ENCODE assay signal across 8 cellular contexts in genomic region chr9:36488322-36488838, GRCh38.
A peak's percentile ranks its signal among the peaks of the same experiment; 100 is the strongest.
DNase-seq lines count a peak whose midpoint lies in the region; ATAC-seq and TF ChIP-seq lines count a peak whose summit lies in the region.

No MANE protein-coding gene starts in this region.

- H3K27me3 Mint-ChIP-seq in activated CD8-positive, alpha-beta T cell treated with anti-CD3 and anti-CD28 coated beads for 36 hours, result no peaks in the 10 kb centered on the region

- no peaks in the 10 kb centered on the region for H3K9me3 ChIP-seq in right cardiac atrium (ENCODE audit: control insufficient read depth, low read length)
- H3K9me3 ChIP-seq in smooth muscle cell (replicated peaks; ENCODE audit: low read depth), result no peaks in the 10 kb centered on the region

- H3K27ac Mint-ChIP-seq in activated CD8-positive, alpha-beta T cell treated with anti-CD3 and anti-CD28 coated beads for 36 hours, result peak overlapping the region; percentile 99

- intact Hi-C loops in activated CD8-positive, alpha-beta T cell treated with anti-CD3 and anti-CD28 coated beads for 36 hours (cut with micrococcal nuclease), result no loop called here
- intact Hi-C loops in right cardiac atrium (cut with DNase I), result loop anchor here in 1 of 4 donors (10.0 kb wide), 1 partner anchor 84 kb away; the partner anchor contains the start of gene RNF38

- peak overlapping the region; percentile 32 for H3K9ac ChIP-seq in smooth muscle cell (ENCODE audit: low read depth)

- H2AFZ ChIP-seq in smooth muscle cell (ENCODE audit: low read depth), result peak overlapping the region; percentile 94

- H3K4me2 ChIP-seq in smooth muscle cell, result peak overlapping the region; percentile 83

- H3K4me1 Mint-ChIP-seq in activated CD8-positive, alpha-beta T cell treated with anti-CD3 and anti-CD28 coated beads for 36 hours (ENCODE audit: low read depth), result peaks cover 61% of the 10 kb centered on the region

- DNase-seq in HEK293T (ENCODE audit: extremely low spot score), result no peak
- DNase-seq in activated CD8-positive, alpha-beta T cell treated with anti-CD3 and anti-CD28 coated beads for 36 hours, result peak; percentile 60
- DNase-seq in right cardiac atrium, result no peak
- no peak for DNase-seq in smooth muscle cell (lab: John Stamatoyannopoulos, UW; ENCODE audit: unreplicated experiment)
- DNase-seq in CD1c-positive myeloid dendritic cell (ENCODE audit: extremely low spot score), result no peak
- DNase-seq in activated gamma-delta T cell (lab: John Stamatoyannopoulos, UW), result no peak

- H3K4me3 ChIP-seq in right cardiac atrium (ENCODE audit: low read length), result peak overlapping the region; percentile 54
- peak overlapping the region; percentile 52 for H3K4me3 ChIP-seq in smooth muscle cell

- no peak for TF ChIP-seq CTCF in activated CD8-positive, alpha-beta T cell treated with anti-CD3 and anti-CD28 coated beads for 36 hours (IDR thresholded peaks at IDR 0.05)
- TF ChIP-seq CTCF in smooth muscle cell (IDR thresholded peaks at IDR 0.05; ENCODE audit: borderline replicate concordance, insufficient read depth, poor library complexity, severe bottlenecking), result no peak

- peaks cover 3% of the 10 kb centered on the region for H3K36me3 Mint-ChIP-seq in activated CD8-positive, alpha-beta T cell treated with anti-CD3 and anti-CD28 coated beads for 36 hours (ENCODE audit: low read depth)

- H3K4me1 ChIP-seq in right cardiac atrium (ENCODE audit: control insufficient read depth, insufficient read depth, low read length), result peaks cover 2% of the 10 kb centered on the region
- H3K4me1 ChIP-seq in smooth muscle cell (ENCODE audit: low read depth), result peaks cover 29% of the 10 kb centered on the region

- H3K36me3 ChIP-seq in smooth muscle cell (ENCODE audit: low read depth), result no peaks in the 10 kb centered on the region

- H3K4me3 Mint-ChIP-seq in activated CD8-positive, alpha-beta T cell treated with anti-CD3 and anti-CD28 coated beads for 36 hours, result peak overlapping the region; percentile 96

- H3K9me3 Mint-ChIP-seq in activated CD8-positive, alpha-beta T cell treated with anti-CD3 and anti-CD28 coated beads for 36 hours, result no peaks in the 10 kb centered on the region

- peaks cover 32% of the 10 kb centered on the region for H4K20me1 ChIP-seq in smooth muscle cell (ENCODE audit: low read depth)

- H3K79me2 ChIP-seq in smooth muscle cell (ENCODE audit: low read depth), result peaks cover 34% of the 10 kb centered on the region

- peak overlapping the region; percentile 90 for H3K27ac ChIP-seq in right cardiac atrium (ENCODE audit: low read length)
- peak overlapping the region; percentile 66 for H3K27ac ChIP-seq in smooth muscle cell (ENCODE audit: low read depth)

- H3K27me3 ChIP-seq in right cardiac atrium (ENCODE audit: control insufficient read depth, insufficient read depth) (no peaks in the 10 kb centered on the region), smooth muscle cell (ENCODE audit: low read depth) (no peaks in the 10 kb centered on the region)

- ATAC-seq in activated CD8-positive, alpha-beta T cell treated with anti-CD3 and anti-CD28 coated beads for 36 hours, result no peak
- ATAC-seq in right cardiac atrium, result no peak
- ATAC-seq in HG02981 (IDR thresholded peaks at IDR 0.05; ENCODE audit: unreplicated experiment), result no peak
- no peak for ATAC-seq in GM21381 (IDR thresholded peaks at IDR 0.05; ENCODE audit: unreplicated experiment)

- WGBS in right cardiac atrium, result 11% methylated on average over 7 of the region's 7 CpGs
- WGBS in smooth muscle cell (ENCODE audit: low lambda C conversion rate), result 25% methylated on average over 7 of the region's 7 CpGs

- CTCF ChIA-PET in HEK293T (lab: Yijun Ruan, JAX), result interaction anchor here (1.6 kb wide), 1 partner anchor 82 kb away, joined by 4 read pairs; no protein-coding TSS in a partner anchor
- CTCF ChIA-PET in activated CD8-positive, alpha-beta T cell treated with anti-CD3 and anti-CD28 coated beads for 36 hours (lab: Charles Lee), result interaction anchor here (0.9 to 4.3 kb wide), 6 partner anchors 10 to 92 kb away, joined by 3 to 24 read pairs (median 3); no protein-coding TSS in a partner anchor

- POLR2A ChIA-PET in HEK293T (lab: Yijun Ruan, JAX), result interaction anchor here (0.8 to 1.8 kb wide), 5 partner anchors 9 to 17 kb away, joined by 3 to 5 read pairs (median 4); no protein-coding TSS in a partner anchor
- POLR2A ChIA-PET in activated CD8-positive, alpha-beta T cell treated with anti-CD3 and anti-CD28 coated beads for 36 hours (lab: Charles Lee), result interaction anchor here (1.0 to 4.0 kb wide), 11 partner anchors 9 to 106 kb away, joined by 3 to 36 read pairs (median 6); no protein-coding TSS in a partner anchor

- peaks cover 8% of the 10 kb centered on the region for H3F3A ChIP-seq in smooth muscle cell (ENCODE audit: low read depth)

TF ChIP-seq in HEK293T, 16 proteins besides CTCF, POLR2A, EP300 and RAD21:
- no peak for TF ChIP-seq ELF4 (IDR thresholded peaks at IDR 0.05)
- no peak for TF ChIP-seq ZNF384 (IDR thresholded peaks at IDR 0.05)
- TF ChIP-seq BHLHE40 (IDR thresholded peaks at IDR 0.05; ENCODE audit: borderline replicate concordance), result no peak
- TF ChIP-seq L3MBTL2 (conservative IDR thresholded peaks at IDR 0.05), result peak; percentile 43
